Comparison of ENCODE assay signal across 7 cellular contexts in the genomic region with DNA sequence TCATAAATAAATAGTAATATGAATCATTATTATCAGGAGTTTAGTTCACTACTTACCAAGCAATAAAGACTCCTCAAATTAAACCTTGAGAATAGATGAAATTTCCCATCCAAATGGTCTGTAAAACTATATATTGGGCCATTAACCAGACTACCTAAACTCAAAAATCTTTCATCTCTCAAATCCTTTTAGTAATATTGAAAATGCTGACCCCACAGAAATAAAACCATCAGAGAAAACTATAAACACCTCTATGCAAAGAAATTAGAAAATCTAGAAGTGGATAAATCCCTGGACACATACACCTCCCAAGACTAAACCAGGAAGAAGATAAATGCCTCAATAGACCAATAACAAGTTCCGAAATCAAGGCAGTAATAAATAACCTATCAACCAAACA.
"Had no signal": no experiment of that assay in that cellular context is flagged by ENCODE, and none has a peak within 500 bp of the region (broad histone marks: within the 10 kb centered on the region; RNA-seq: fewer than 3 reads in every experiment).

No MANE protein-coding gene starts in this region.

- H3K27ac ChIP-seq: HL-60, KMS-11 had no signal

- H3K9ac ChIP-seq: KMS-11 had no signal

- DNase-seq: Karpas-422, Kasumi-1, KBM-7, KG1 had no signal

- FAIRE-seq: HTR-8/SVneo had no signal

- H3K4me2 ChIP-seq: KMS-11 had no signal
